In genomic region chr2:176679306-176679705, GRCh38 we compare ENCODE assay signal across 15 cellular contexts.
"Had no signal": no experiment of that assay in that cellular context is flagged by ENCODE, and none has a peak within 500 bp of the region (broad histone marks: within the 10 kb centered on the region; RNA-seq: fewer than 3 reads in every experiment).

No MANE protein-coding gene starts in this region.

- H3K36me3 ChIP-seq: colonic mucosa, gastrocnemius medialis had no signal

- H3K36me3 Mint-ChIP-seq: activated naive CD8-positive, alpha-beta T cell; mesothelial cell of epicardium; natural killer cell treated with Interleukin-12 subunit alpha and Interleukin-12 subunit beta and Interleukin-15 and Interleukin-18, amount 100 ng/mL, for 72 hours had no signal

- H3K4me1 Mint-ChIP-seq: activated CD4-positive, alpha-beta memory T cell treated with anti-CD3 and anti-CD28 coated beads, Interleukin-2, amount 10 ng/mL, durations not matched to agents 7 days and 5 days; activated CD8-positive, alpha-beta memory T cell treated with anti-CD3 and anti-CD28 coated beads, Interleukin-2, amount 10 ng/mL, durations not matched to agents 7 days and 5 days had no signal

- H3K4me1 ChIP-seq: colonic mucosa, gastrocnemius medialis had no signal

- H3K4me3 ChIP-seq: colonic mucosa, gastrocnemius medialis had no signal

- H3K9me3 Mint-ChIP-seq: activated CD4-positive, alpha-beta memory T cell treated with anti-CD3 and anti-CD28 coated beads, Interleukin-2, amount 10 ng/mL, durations not matched to agents 7 days and 5 days; mesothelial cell of epicardium; natural killer cell treated with Interleukin-12 subunit alpha and Interleukin-12 subunit beta and Interleukin-15 and Interleukin-18, amount 100 ng/mL, for 72 hours had no signal

- H3K27ac Mint-ChIP-seq: activated CD4-positive, alpha-beta memory T cell treated with anti-CD3 and anti-CD28 coated beads, Interleukin-2, amount 10 ng/mL, durations not matched to agents 7 days and 5 days; activated CD8-positive, alpha-beta memory T cell treated with anti-CD3 and anti-CD28 coated beads, Interleukin-2, amount 10 ng/mL, durations not matched to agents 7 days and 5 days; activated naive CD8-positive, alpha-beta T cell; natural killer cell treated with Interleukin-12 subunit alpha and Interleukin-12 subunit beta and Interleukin-15 and Interleukin-18, amount 100 ng/mL, for 72 hours had no signal

- H3K27me3 ChIP-seq: gastrocnemius medialis had no signal

- DNase-seq: activated CD4-positive, alpha-beta memory T cell treated with anti-CD3 and anti-CD28 coated beads, Interleukin-2, amount 10 ng/mL, durations not matched to agents 7 days and 5 days; activated CD4-positive, alpha-beta T cell treated with anti-CD3 and anti-CD28 coated beads for 48 hours; activated CD4-positive, CD25-positive, alpha-beta regulatory T cell; activated CD8-positive, alpha-beta memory T cell treated with anti-CD3 and anti-CD28 coated beads, Interleukin-2, amount 10 ng/mL, durations not matched to agents 7 days and 5 days; central memory CD4-positive, alpha-beta T cell; colonic mucosa; gastrocnemius medialis; head of caudate nucleus; kidney; nucleus accumbens; stimulated activated CD8-positive, alpha-beta memory T cell treated with anti-CD3 and anti-CD28 coated beads, Interleukin-4, amount 100 ng/mL, for 48 hours; stimulated activated naive CD4-positive, alpha-beta T cell had no signal

- H3K4me3 Mint-ChIP-seq: activated CD4-positive, alpha-beta memory T cell treated with anti-CD3 and anti-CD28 coated beads, Interleukin-2, amount 10 ng/mL, durations not matched to agents 7 days and 5 days; activated CD8-positive, alpha-beta memory T cell treated with anti-CD3 and anti-CD28 coated beads, Interleukin-2, amount 10 ng/mL, durations not matched to agents 7 days and 5 days; activated naive CD8-positive, alpha-beta T cell; mesothelial cell of epicardium; natural killer cell treated with Interleukin-12 subunit alpha and Interleukin-12 subunit beta and Interleukin-15 and Interleukin-18, amount 100 ng/mL, for 72 hours had no signal

- H3K9me3 ChIP-seq: colonic mucosa, gastrocnemius medialis had no signal

- H3K27ac ChIP-seq: colonic mucosa, gastrocnemius medialis had no signal
